In the genomic region with DNA sequence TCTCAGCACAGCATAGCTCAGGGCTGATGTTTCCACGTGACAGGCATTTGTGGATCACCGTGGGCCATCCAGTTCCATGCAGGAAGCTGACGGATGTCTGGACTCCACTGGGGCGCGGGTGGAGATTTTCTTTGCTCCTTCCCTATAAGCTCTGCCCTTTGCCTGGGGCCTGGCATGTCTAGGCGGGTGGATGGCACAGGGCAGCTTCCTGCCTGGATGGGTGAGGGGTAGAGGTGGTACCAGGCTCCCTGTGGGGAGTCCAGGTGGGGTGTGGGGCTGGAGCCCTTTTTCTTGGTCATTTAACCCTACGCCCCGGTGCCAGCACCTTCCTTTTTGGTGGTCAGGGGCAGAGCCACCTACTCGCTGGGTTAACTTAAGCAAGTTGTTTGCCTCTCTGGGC, we compare ENCODE assay signal across 9 cellular contexts. TPM values are rescaled to one million over a fixed set of nuclear protein-coding genes. Genes with fewer than 3 reads are reported as not detected.
DNase-seq lines count a peak whose midpoint lies in the region; ATAC-seq and TF ChIP-seq lines count a peak whose summit lies in the region.
"Had no signal": no experiment of that assay in that cellular context is flagged by ENCODE, and none has a peak within 500 bp of the region (broad histone marks: within the 10 kb centered on the region; RNA-seq: fewer than 3 reads in every experiment).

No MANE protein-coding gene starts in this region.

- ATAC-seq in GM21360 (IDR thresholded peaks at IDR 0.05; ENCODE audit: unreplicated experiment) = no peak
- ATAC-seq in HG02623 (IDR thresholded peaks at IDR 0.05; ENCODE audit: unreplicated experiment) = no peak
- ATAC-seq in HG03097 (IDR thresholded peaks at IDR 0.05; ENCODE audit: low FRiP score, unreplicated experiment) = no peak

- H3K9me3 ChIP-seq in CD8-positive, alpha-beta memory T cell (ENCODE audit: low read length) = no peaks in the 10 kb centered on the region
- no peaks in the 10 kb centered on the region for H3K9me3 ChIP-seq in NT2/D1 (ENCODE audit: insufficient read depth, low read length)
- H3K9me3 ChIP-seq: ascending aorta had no signal

- H3K4me3 ChIP-seq in CD8-positive, alpha-beta memory T cell (ENCODE audit: low read length) = peak overlapping the region; percentile 83
- H3K4me3 ChIP-seq in NT2/D1 (ENCODE audit: insufficient read length, low read depth) (no peak overlapping the region), epithelial cell of esophagus (ENCODE audit: low read length) (no peak overlapping the region)

- H3K27me3 Mint-ChIP-seq in CD8-positive, alpha-beta memory T cell = peaks cover 0 to 2% of the 10 kb centered on the region in 2 donors
- H3K27me3 Mint-ChIP-seq in progenitor cell of endocrine pancreas = peaks cover 3% of the 10 kb centered on the region

- H3K36me3 ChIP-seq in CD8-positive, alpha-beta memory T cell (ENCODE audit: insufficient read depth, low read length) = no peaks in the 10 kb centered on the region
- peaks cover 8% of the 10 kb centered on the region for H3K36me3 ChIP-seq in NT2/D1 (ENCODE audit: insufficient read depth, insufficient read length, low read length)
- H3K36me3 ChIP-seq: ascending aorta had no signal

- no peak for TF ChIP-seq CTCF in epithelial cell of esophagus (IDR thresholded peaks at IDR 0.05; ENCODE audit: insufficient read depth, low read depth, low read length, missing control alignments)
- no peak for TF ChIP-seq CTCF in progenitor cell of endocrine pancreas (IDR thresholded peaks at IDR 0.05; ENCODE audit: unreplicated experiment)

- H3K27ac Mint-ChIP-seq in CD8-positive, alpha-beta memory T cell = peak overlapping the region in 7 of 8 donors; percentile 48 to 94 (median 87)
- H3K27ac Mint-ChIP-seq in progenitor cell of endocrine pancreas = peak overlapping the region; percentile 93

- no peaks in the 10 kb centered on the region for H3K9me3 Mint-ChIP-seq in CD8-positive, alpha-beta memory T cell
- no peaks in the 10 kb centered on the region for H3K9me3 Mint-ChIP-seq in progenitor cell of endocrine pancreas (ENCODE audit: low read depth)

- peak overlapping the region; percentile 67 for H3K9ac ChIP-seq in NT2/D1 (ENCODE audit: insufficient read length, low read depth)

- POLR2A ChIA-PET in CD8-positive, alpha-beta memory T cell (lab: Charles Lee) = interaction anchor here (1.1 to 5.4 kb wide), 2 partner anchors 9 to 11 kb away, joined by 4 to 48 read pairs; a partner anchor contains a TSS

- no peak for DNase-seq in CD8-positive, alpha-beta memory T cell
- DNase-seq in NT2/D1 (ENCODE audit: low read depth, low spot score) = no peak
- DNase-seq in epithelial cell of esophagus (ENCODE audit: low read depth) = peak; percentile 77
- no peak for DNase-seq in progenitor cell of endocrine pancreas (ENCODE audit: low spot score, unreplicated experiment)
- DNase-seq in KG1 (lab: John Stamatoyannopoulos, UW) = no peak

- CTCF ChIA-PET in CD8-positive, alpha-beta memory T cell (lab: Charles Lee) = interaction anchor here (0.7 to 6.1 kb wide), 4 partner anchors 11 to 113 kb away, joined by 3 to 45 read pairs (median 4); a partner anchor contains a TSS

- no peaks in the 10 kb centered on the region for H3K27me3 ChIP-seq in CD8-positive, alpha-beta memory T cell (ENCODE audit: insufficient read depth, low read length, poor library complexity, severe bottlenecking)
- H3K27me3 ChIP-seq in NT2/D1 (ENCODE audit: insufficient read depth, insufficient read length) = peaks cover 28% of the 10 kb centered on the region

- H3K4me1 ChIP-seq in CD8-positive, alpha-beta memory T cell (ENCODE audit: insufficient read depth, low read length) = peaks cover 55% of the 10 kb centered on the region
- peaks cover 14% of the 10 kb centered on the region for H3K4me1 ChIP-seq in NT2/D1 (ENCODE audit: insufficient read depth, insufficient read length)

- peaks cover 0 to 6% (median 0%) of the 10 kb centered on the region in 3 donors for H3K36me3 Mint-ChIP-seq in CD8-positive, alpha-beta memory T cell
- H3K36me3 Mint-ChIP-seq in progenitor cell of endocrine pancreas (ENCODE audit: insufficient read depth) = peaks cover 5% of the 10 kb centered on the region

- peaks cover 42 to 65% (median 44%) of the 10 kb centered on the region in 3 donors for H3K4me1 Mint-ChIP-seq in CD8-positive, alpha-beta memory T cell
- H3K4me1 Mint-ChIP-seq in progenitor cell of endocrine pancreas (ENCODE audit: low read depth) = peaks cover 10% of the 10 kb centered on the region

- peak overlapping the region in 6 of 7 donors; percentile 82 to 94 (median 92) for H3K4me3 Mint-ChIP-seq in CD8-positive, alpha-beta memory T cell
- H3K4me3 Mint-ChIP-seq in progenitor cell of endocrine pancreas (ENCODE audit: low read depth) = no peak overlapping the region

- H3K27ac ChIP-seq in CD8-positive, alpha-beta memory T cell (ENCODE audit: low read depth, low read length) = no peak overlapping the region
- H3K27ac ChIP-seq: ascending aorta had no signal

RNA-seq across cellular contexts. Expression of a gene that starts 10.4 kb away (rescaled TPM):
- 10 to 100 TPM; 13.3 to 15.0 TPM for total RNA-seq in CD8-positive, alpha-beta memory T cell
- 14.9 TPM for polyA plus RNA-seq in CD8-positive, alpha-beta memory T cell
- total RNA-seq in progenitor cell of endocrine pancreas = 17.4 and 17.9 TPM in 2 replicates
